In genomic region chr10:99484626-99485581, GRCh38 we compare ENCODE assay signal across 13 cellular contexts. TPM values are rescaled to one million over a fixed set of nuclear protein-coding genes. Genes with fewer than 3 reads are reported as not detected.
DNase-seq lines count a peak whose midpoint lies in the region; ATAC-seq and TF ChIP-seq lines count a peak whose summit lies in the region.
"Had no signal": no experiment of that assay in that cellular context is flagged by ENCODE, and none has a peak within 500 bp of the region (broad histone marks: within the 10 kb centered on the region; RNA-seq: fewer than 3 reads in every experiment).

No MANE protein-coding gene starts in this region.

- no peak for ATAC-seq in GM18505 (IDR thresholded peaks at IDR 0.05; ENCODE audit: unreplicated experiment)
- no peak for ATAC-seq in heart right ventricle

- no peaks in the 10 kb centered on the region for H3K4me1 ChIP-seq in heart right ventricle

- H3K4me3 ChIP-seq in WERI-Rb-1 (ENCODE audit: low read depth, low read length) (no peak overlapping the region), kidney epithelial cell (ENCODE audit: low read depth, low read length) (no peak overlapping the region), heart right ventricle (no peak overlapping the region)
- H3K4me3 ChIP-seq: lung had no signal

- TF ChIP-seq CTCF in WERI-Rb-1 (IDR thresholded peaks at IDR 0.05; ENCODE audit: low read depth, low read length): peak; percentile 66
- TF ChIP-seq CTCF in kidney epithelial cell (IDR thresholded peaks at IDR 0.05; ENCODE audit: insufficient read depth, low read length, poor library complexity, severe bottlenecking): peak; percentile 17
- no peak for TF ChIP-seq CTCF in heart right ventricle (IDR thresholded peaks at IDR 0.05)

- H3K27ac ChIP-seq in WERI-Rb-1 (no peak overlapping the region), heart right ventricle (no peak overlapping the region)

- intact Hi-C loops in heart right ventricle (cut with DNase I): no loop called here

- no peaks in the 10 kb centered on the region for H3K9me3 ChIP-seq in WERI-Rb-1 (ENCODE audit: severe bottlenecking)
- peaks cover 0 to 4% (median 0%) of the 10 kb centered on the region in 11 donors for H3K9me3 ChIP-seq in heart right ventricle

- TF ChIP-seq POLR2A in GM18505 (IDR thresholded peaks at IDR 0.05; ENCODE audit: borderline replicate concordance, extremely low read depth, insufficient read depth, insufficient read length): no peak

- H3K36me3 ChIP-seq in WERI-Rb-1 (no peaks in the 10 kb centered on the region), kidney epithelial cell (ENCODE audit: control insufficient read depth, insufficient read depth, low read length) (no peaks in the 10 kb centered on the region), heart right ventricle (no peaks in the 10 kb centered on the region)

- no peaks in the 10 kb centered on the region for H3K27me3 ChIP-seq in WERI-Rb-1 (ENCODE audit: insufficient read depth, low read depth, severe bottlenecking)
- no peaks in the 10 kb centered on the region for H3K27me3 ChIP-seq in kidney epithelial cell (ENCODE audit: control insufficient read depth, insufficient read depth, low read length)
- H3K27me3 ChIP-seq in heart right ventricle: peaks cover 0 to 82% (median 47%) of the 10 kb centered on the region in 7 donors

- 65 to 68% methylated on average over 27 of the region's 27 CpGs for WGBS in heart right ventricle, 2 donors

- peak; percentile 54 for DNase-seq in ELF-1 (ENCODE audit: low read depth, low spot score)
- DNase-seq in HK-2 (ENCODE audit: unreplicated experiment): peak; percentile 5
- peak; percentile 33 for DNase-seq in WERI-Rb-1
- no peak for DNase-seq in kidney epithelial cell (ENCODE audit: low read depth)
- no peak for DNase-seq in LoVo (ENCODE audit: low spot score)
- DNase-seq in heart right ventricle: no peak
- DNase-seq: activated CD4-positive, alpha-beta T cell treated with anti-CD3 and anti-CD28 coated beads for 4 hours; CD4-positive, alpha-beta T cell; substantia nigra; T-helper 1 cell had no signal

RNA-seq across cellular contexts. Expression of gene NKX2-3, which starts 47.8 kb away (rescaled TPM):
- total RNA-seq in kidney epithelial cell (not detected in 2 replicates), heart right ventricle (not detected)
- polyA plus RNA-seq in heart right ventricle: not detected
- total RNA-seq: activated T-helper 2 cell treated with anti-CD3 and anti-CD28 coated beads, Interferon-gamma antibody, Interleukin-2, Interleukin-4, amounts not matched to agents 10 μg/mL and 5 μg/mL and 100 μg/mL, durations not matched to agents 14 hours and 24 hours and 36 hours; CD4-positive, alpha-beta T cell; lung had no signal
- polyA plus RNA-seq: lung had no signal

RNA-seq across cellular contexts. Expression of gene GOT1, which starts 54.5 kb away (rescaled TPM):
- 57.6 and 73.7 TPM in 2 replicates for total RNA-seq in kidney epithelial cell
- 100 to 1,000 TPM; 362 to 669 (median 586) TPM for total RNA-seq in heart right ventricle
- polyA plus RNA-seq in heart right ventricle: 100 to 1,000 TPM; 114 to 344 TPM

Comparison
In these comparisons a context has a peak if more than half of its experiments do, and no peak if none do; other contexts are left out.
1. DNase-seq: peak in ELF-1 (single experiment), HK-2 (single experiment) and WERI-Rb-1 (single experiment); none in kidney epithelial cell (single experiment), LoVo (single experiment) and heart right ventricle (0 of 2).
2. CTCF ChIP-seq: peak in WERI-Rb-1 (single experiment) and kidney epithelial cell (single experiment); none in heart right ventricle (0 of 9).